Comparison of ENCODE assay signal across 27 cellular contexts in genomic region chr10:89525556-89525955, GRCh38. TPM values are rescaled to one million over a fixed set of nuclear protein-coding genes. Genes with fewer than 3 reads are reported as not detected.
DNase-seq lines count a peak whose midpoint lies in the region; ATAC-seq lines count a peak whose summit lies in the region.
"Had no signal": no experiment of that assay in that cellular context is flagged by ENCODE, and none has a peak within 500 bp of the region (broad histone marks: within the 10 kb centered on the region; RNA-seq: fewer than 3 reads in every experiment).

No MANE protein-coding gene starts in this region.

- H3K27ac Mint-ChIP-seq in naive thymus-derived CD8-positive, alpha-beta T cell: no peak overlapping the region
- H3K27ac Mint-ChIP-seq in stimulated activated memory B cell treated with anti-CD40 and anti-IgM and Interleukin-4, amounts not matched to agents 10 μg/mL and 1 μg/mL and 100 μg/mL, for 72 hours: no peak overlapping the region
- H3K27ac Mint-ChIP-seq: CD14-positive monocyte; CD8-positive, alpha-beta memory T cell; T-helper 2 cell treated with Interferon-gamma antibody and Interleukin-4, amounts not matched to agents 5 μg/mL and 100 μg/mL, for 36 hours had no signal

- H3K27me3 Mint-ChIP-seq in naive thymus-derived CD8-positive, alpha-beta T cell: peaks cover 2 to 10% (median 5%) of the 10 kb centered on the region in 5 donors
- peaks cover 4% of the 10 kb centered on the region for H3K27me3 Mint-ChIP-seq in stimulated activated memory B cell treated with anti-CD40 and anti-IgM and Interleukin-4, amounts not matched to agents 10 μg/mL and 1 μg/mL and 100 μg/mL, for 72 hours

- peak in 2 of 3 experiments; percentile 21 to 48 for DNase-seq in NCI-H1417 (lab: John Stamatoyannopoulos, UW)
- no peak for DNase-seq in NCI-H1417 treated with DMSO at 0.1 percent for 48 hours (lab: John Stamatoyannopoulos, UW)
- DNase-seq in NCI-H146 (lab: John Stamatoyannopoulos, UW): peak; percentile 57
- peak; percentile 5 for DNase-seq in NCI-H774 (lab: John Stamatoyannopoulos, UW)
- no peak for DNase-seq in left colon
- no peak for DNase-seq in NCI-H1930 (lab: John Stamatoyannopoulos, UW)
- no peak for DNase-seq in naive thymus-derived CD8-positive, alpha-beta T cell
- DNase-seq: 8988T; ACHN; BE2C; CD8-positive, alpha-beta memory T cell; DMS53; GM23248; H7; IMR-90; NCI-H1092 treated with DMSO at 0.1 percent for 48 hours; NCI-H187; NCI-H2107; NCI-H510A; NCI-H82; T-helper 1 cell had no signal

- intact Hi-C loops in left colon (cut with DNase I, micrococcal nuclease): no loop called here

- no peaks in the 10 kb centered on the region for H3K9me3 Mint-ChIP-seq in naive thymus-derived CD8-positive, alpha-beta T cell
- H3K9me3 Mint-ChIP-seq in stimulated activated memory B cell treated with anti-CD40 and anti-IgM and Interleukin-4, amounts not matched to agents 10 μg/mL and 1 μg/mL and 100 μg/mL, for 72 hours: no peaks in the 10 kb centered on the region
- H3K9me3 Mint-ChIP-seq: CD8-positive, alpha-beta memory T cell; T-helper 2 cell treated with Interferon-gamma antibody and Interleukin-4, amounts not matched to agents 5 μg/mL and 100 μg/mL, for 36 hours had no signal

- H3K4me1 Mint-ChIP-seq in naive thymus-derived CD8-positive, alpha-beta T cell: peaks cover 0 to 3% (median 0%) of the 10 kb centered on the region in 4 donors
- H3K4me1 Mint-ChIP-seq in stimulated activated memory B cell treated with anti-CD40 and anti-IgM and Interleukin-4, amounts not matched to agents 10 μg/mL and 1 μg/mL and 100 μg/mL, for 72 hours: no peaks in the 10 kb centered on the region
- H3K4me1 Mint-ChIP-seq: CD14-positive monocyte; CD8-positive, alpha-beta memory T cell had no signal

- POLR2A ChIA-PET in naive thymus-derived CD8-positive, alpha-beta T cell (lab: Charles Lee): no interaction called here

- H3K4me3 Mint-ChIP-seq in naive thymus-derived CD8-positive, alpha-beta T cell: no peak overlapping the region
- no peak overlapping the region for H3K4me3 Mint-ChIP-seq in stimulated activated memory B cell treated with anti-CD40 and anti-IgM and Interleukin-4, amounts not matched to agents 10 μg/mL and 1 μg/mL and 100 μg/mL, for 72 hours
- H3K4me3 Mint-ChIP-seq: CD8-positive, alpha-beta memory T cell; T-helper 2 cell treated with Interferon-gamma antibody and Interleukin-4, amounts not matched to agents 5 μg/mL and 100 μg/mL, for 36 hours had no signal

- no peaks in the 10 kb centered on the region for H3K36me3 Mint-ChIP-seq in naive thymus-derived CD8-positive, alpha-beta T cell
- H3K36me3 Mint-ChIP-seq in stimulated activated memory B cell treated with anti-CD40 and anti-IgM and Interleukin-4, amounts not matched to agents 10 μg/mL and 1 μg/mL and 100 μg/mL, for 72 hours: no peaks in the 10 kb centered on the region
- H3K36me3 Mint-ChIP-seq: CD14-positive monocyte; CD8-positive, alpha-beta memory T cell had no signal

- ATAC-seq in left colon: peak; percentile 57
- ATAC-seq in naive thymus-derived CD8-positive, alpha-beta T cell: no peak
- no peak for ATAC-seq in stimulated activated memory B cell treated with anti-CD40 and anti-IgM and Interleukin-4, amounts not matched to agents 10 μg/mL and 1 μg/mL and 100 μg/mL, for 72 hours
- ATAC-seq: Panc1 had no signal

RNA-seq across cellular contexts. Expression of gene SLC16A12, which starts 9.8 kb away (rescaled TPM):
- total RNA-seq in left colon: under 1 TPM; 0.34 to 0.78 TPM
- not detected for total RNA-seq in naive thymus-derived CD8-positive, alpha-beta T cell
- not detected for polyA plus RNA-seq in naive thymus-derived CD8-positive, alpha-beta T cell
- total RNA-seq: CD8-positive, alpha-beta memory T cell; G401; GM23248; OCI-LY7 had no signal
- polyA plus RNA-seq: CD8-positive, alpha-beta memory T cell; GM23248 had no signal

Comparison
In these comparisons a context has a peak if more than half of its experiments do, and no peak if none do; other contexts are left out.
1. DNase-seq: peak in NCI-H1417 (2 of 3), NCI-H146 (single experiment) and NCI-H774 (single experiment); none in NCI-H1417 treated with DMSO at 0.1 percent for 48 hours (single experiment), left colon (0 of 2), NCI-H1930 (0 of 2) and naive thymus-derived CD8-positive, alpha-beta T cell (0 of 10).